ENCODE assay signal across 9 cellular contexts in genomic region chr19:6773323-6773931, GRCh38. TPM values are rescaled to one million over a fixed set of nuclear protein-coding genes. Genes with fewer than 3 reads are reported as not detected.
DNase-seq lines count a peak whose midpoint lies in the region; ATAC-seq and TF ChIP-seq lines count a peak whose summit lies in the region.
"Had no signal": no experiment of that assay in that cellular context is flagged by ENCODE, and none has a peak within 500 bp of the region (broad histone marks: within the 10 kb centered on the region; RNA-seq: fewer than 3 reads in every experiment).

No MANE protein-coding gene starts in this region.

- H3K4me3 ChIP-seq in dorsolateral prefrontal cortex (peak overlapping the region in 45 of 59 donors; percentile 2 to 58 (median 36)), spleen (peak overlapping the region; percentile 76 to 100 (median 94))

- no peak for TF ChIP-seq POLR2A in spleen (IDR thresholded peaks at IDR 0.05)

- 8 to 22% (median 14%) methylated on average over 8 of the region's 8 CpGs for WGBS in spleen, 5 donors

- H3K27me3 ChIP-seq in dorsolateral prefrontal cortex (peaks cover 0 to 14% (median 0%) of the 10 kb centered on the region in 45 donors), spleen (replicated peaks in 1 of 7) (no peaks in the 10 kb centered on the region)

- ATAC-seq in HG02759 (IDR thresholded peaks at IDR 0.05; ENCODE audit: unreplicated experiment), result no peak

- peaks cover 6 to 71% (median 39%) of the 10 kb centered on the region in 6 donors for H3K4me1 ChIP-seq in spleen

- H3K27ac ChIP-seq in dorsolateral prefrontal cortex, result peak overlapping the region in 4 of 59 donors; percentile 20 to 44 (median 27)
- peak overlapping the region; percentile 59 to 97 (median 90) for H3K27ac ChIP-seq in spleen
- H3K27ac ChIP-seq: 22Rv1 had no signal

- H3K36me3 ChIP-seq in spleen, result peaks cover 0 to 32% (median 0%) of the 10 kb centered on the region in 6 donors

- DNase-seq in SIG-M5 treated with dmso at 0.1 percent for 504 hours (lab: John Stamatoyannopoulos, UW; ENCODE audit: unreplicated experiment) (peak; percentile 61), SIG-M5 (lab: John Stamatoyannopoulos, UW) (no peak), SKM-1 treated with dmso at 0.1 percent for 144 hours (lab: John Stamatoyannopoulos, UW; ENCODE audit: unreplicated experiment) (peak; percentile 83), dorsolateral prefrontal cortex (peak in 1 of 10 donors; percentile 37), spleen (peak; percentile 93), ureter (ENCODE audit: low spot score) (no peak), RKO (ENCODE audit: low spot score) (no peak)

- intact Hi-C loops in dorsolateral prefrontal cortex (cut with DNase I) (no loop called here), spleen (cut with DNase I; ENCODE audit: low total_unique reads) (no loop called here)

- no peak for TF ChIP-seq CTCF in dorsolateral prefrontal cortex (IDR thresholded peaks at IDR 0.05 in 54 of 56, conservative IDR thresholded peaks at IDR 0.05 in 2 of 56; ENCODE audit: low read depth in 1 of 56, partially characterized antibody in 56 of 56)
- no peak for TF ChIP-seq CTCF in spleen (IDR thresholded peaks at IDR 0.05 in 8 of 11, conservative IDR thresholded peaks at IDR 0.05 in 3 of 11)

- H3K9me3 ChIP-seq in spleen, result no peaks in the 10 kb centered on the region

RNA-seq across cellular contexts. Expression of gene VAV1, which starts 0.9 kb away (rescaled TPM):
- total RNA-seq in dorsolateral prefrontal cortex (10 to 100 TPM in 7 of 120 experiments, 1 to 10 TPM in 113; 1.7 to 13.0 (median 5.0) TPM), spleen (100 to 1,000 TPM in 1 of 7 donors, 10 to 100 TPM in 6; 73.4 to 151 (median 90.1) TPM), ureter (12.1 TPM)
- 10 to 100 TPM; 34.8 to 48.8 (median 40.9) TPM for polyA plus RNA-seq in spleen

RNA-seq across cellular contexts. Expression of gene SH2D3A, which starts 6.2 kb away (rescaled TPM):
- total RNA-seq in dorsolateral prefrontal cortex (1 to 10 TPM in 1 of 120 experiments, under 1 TPM in 6, not detected in 113; 0.18 to 1.4 (median 0.38) TPM), spleen (10 to 100 TPM in 5 of 7 donors, 1 to 10 TPM in 2; 7.5 to 17.1 (median 11.8) TPM), ureter (68.7 TPM)
- 10 to 100 TPM in 1 of 3 donors, 1 to 10 TPM in 2; 7.6 to 10.0 (median 9.3) TPM for polyA plus RNA-seq in spleen

RNA-seq across cellular contexts. Expression of gene TRIP10, which starts 33.9 kb away (rescaled TPM):
- 10 to 100 TPM in 97 of 120 experiments, 1 to 10 TPM in 23; 4.5 to 54.0 (median 14.5) TPM for total RNA-seq in dorsolateral prefrontal cortex
- total RNA-seq in spleen, result 10 to 100 TPM; 25.4 to 50.3 (median 32.1) TPM
- polyA plus RNA-seq in spleen, result 10 to 100 TPM; 17.2 to 58.2 (median 36.1) TPM
- 86.0 TPM for total RNA-seq in ureter

RNA-seq across cellular contexts. Expression of gene GPR108, which starts 36.0 kb away (rescaled TPM):
- total RNA-seq in dorsolateral prefrontal cortex (10 to 100 TPM; 21.4 to 74.1 (median 47.4) TPM), spleen (10 to 100 TPM; 35.4 to 75.0 (median 56.0) TPM), ureter (74.0 TPM)
- polyA plus RNA-seq in spleen, result 100 to 1,000 TPM in 1 of 3 donors, 10 to 100 TPM in 2; 66.9 to 102 (median 91.8) TPM

RNA-seq across cellular contexts. Expression of gene C3, which starts 53.0 kb away (rescaled TPM):
- total RNA-seq in dorsolateral prefrontal cortex, result 100 to 1,000 TPM in 92 of 120 experiments, 10 to 100 TPM in 28; 34.1 to 573 (median 145) TPM
- 10 to 100 TPM in 4 of 7 donors, 1 to 10 TPM in 3; 5.8 to 68.1 (median 19.7) TPM for total RNA-seq in spleen
- 100 to 1,000 TPM in 1 of 3 donors, 10 to 100 TPM in 2; 31.0 to 182 (median 34.1) TPM for polyA plus RNA-seq in spleen
- total RNA-seq in ureter, result 718 TPM

Comparison
In these comparisons a context has a peak if more than half of its experiments do, and no peak if none do; other contexts are left out.
1. DNase-seq: peak in SIG-M5 treated with dmso at 0.1 percent for 504 hours (single experiment), SKM-1 treated with dmso at 0.1 percent for 144 hours (single experiment) and spleen (single experiment); none in SIG-M5 (single experiment), ureter (single experiment) and RKO (single experiment).